In the genomic region with DNA sequence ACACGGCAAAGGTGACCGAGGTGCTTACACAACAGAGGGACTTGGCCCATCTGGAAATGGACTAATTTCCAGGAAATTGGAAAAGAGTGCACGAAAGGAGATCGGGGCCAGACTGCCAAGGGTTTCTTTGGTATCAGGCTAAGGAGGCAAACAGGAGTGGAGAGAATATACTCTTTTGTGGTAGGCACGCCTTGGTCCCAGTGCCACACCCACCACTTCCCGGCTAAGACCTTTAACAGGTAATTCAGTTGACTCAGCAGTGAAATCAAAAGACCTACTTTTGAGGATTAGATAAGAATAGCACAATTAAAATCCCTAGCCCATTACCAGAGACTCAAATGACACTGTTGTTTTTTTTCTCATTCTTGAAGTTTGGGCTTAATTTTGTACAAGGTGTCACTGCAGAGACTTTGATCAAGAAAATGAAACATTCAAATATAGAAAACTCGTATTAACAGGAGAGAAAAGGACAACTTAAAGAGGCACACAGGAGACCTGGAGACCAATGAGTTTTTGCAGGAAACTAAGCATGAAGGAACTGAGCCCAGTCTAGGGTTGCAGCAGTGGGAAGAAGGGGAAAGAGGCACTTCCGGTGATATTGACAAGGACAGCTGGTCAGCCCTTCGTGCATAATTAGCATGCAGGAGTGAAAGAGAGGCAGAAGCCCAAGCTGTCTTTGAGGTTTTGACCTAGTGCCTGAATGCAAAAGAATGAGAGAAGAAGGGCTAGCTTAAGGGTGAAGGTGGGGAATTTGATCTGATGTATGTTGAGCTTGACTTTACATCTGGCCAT, we compare ENCODE assay signal across 17 cellular contexts.
DNase-seq lines count a peak whose midpoint lies in the region; ATAC-seq and TF ChIP-seq lines count a peak whose summit lies in the region.
"Had no signal": no experiment of that assay in that cellular context is flagged by ENCODE, and none has a peak within 500 bp of the region (broad histone marks: within the 10 kb centered on the region; RNA-seq: fewer than 3 reads in every experiment).

No MANE protein-coding gene starts in this region.

- peak; percentile 85 for ATAC-seq in left lung
- ATAC-seq: GM23338, HCT116, SK-N-SH treated with all-trans-retinoic acid at 6 μM for 48 hours had no signal

- no peak for TF ChIP-seq CTCF in colonic mucosa (IDR thresholded peaks at IDR 0.05)
- TF ChIP-seq CTCF in left lung (IDR thresholded peaks at IDR 0.05) = no peak
- no peak for TF ChIP-seq CTCF in vagina (IDR thresholded peaks at IDR 0.05)

- intact Hi-C loops in colonic mucosa (cut with DNase I) = no loop called here
- intact Hi-C loops in left lung (cut with DNase I) = no loop called here
- intact Hi-C loops in vagina (cut with DNase I) = no loop called here

- H3K27me3 ChIP-seq in colonic mucosa (no peaks in the 10 kb centered on the region), left lung (no peaks in the 10 kb centered on the region), vagina (no peaks in the 10 kb centered on the region)
- no peaks in the 10 kb centered on the region for H3K27me3 ChIP-seq in effector memory CD4-positive, alpha-beta T cell (replicated peaks; ENCODE audit: control insufficient read depth, insufficient read depth, low read length, poor library complexity, severe bottlenecking)

- H3K4me1 ChIP-seq in colonic mucosa (no peaks in the 10 kb centered on the region), left lung (no peaks in the 10 kb centered on the region), vagina (peaks cover 8% of the 10 kb centered on the region)
- no peaks in the 10 kb centered on the region for H3K4me1 ChIP-seq in effector memory CD4-positive, alpha-beta T cell (ENCODE audit: control insufficient read depth, insufficient read depth, low read length, poor library complexity, severe bottlenecking)

- H3K27ac ChIP-seq in colonic mucosa (no peak overlapping the region), left lung (no peak overlapping the region), vagina (no peak overlapping the region)
- no peak overlapping the region for H3K27ac ChIP-seq in effector memory CD4-positive, alpha-beta T cell (ENCODE audit: insufficient read depth, low read length, poor library complexity, severe bottlenecking)
- H3K27ac ChIP-seq: 22Rv1 had no signal

- H3K9ac ChIP-seq in colonic mucosa (ENCODE audit: low read depth in 2 of 2, low read length in 2 of 2) = no peak overlapping the region

- DNase-seq in DMS 273 (lab: John Stamatoyannopoulos, UW; ENCODE audit: unreplicated experiment) (peak; percentile 52), DMS 273 treated with DMSO at 0.1 percent for 48 hours (lab: John Stamatoyannopoulos, UW) (no peak), colonic mucosa (peak; percentile 78), left lung (no peak), vagina (ENCODE audit: extremely low spot score in 2 of 2) (peak; percentile 60 to 87), mesenteric fat pad (ENCODE audit: low spot score) (no peak)
- DNase-seq in activated CD4-positive, alpha-beta T cell treated with anti-CD3 and anti-CD28 coated beads, Interleukin-2, amount 50 U/mL, for 1 hour = no peak
- DNase-seq in effector memory CD4-positive, alpha-beta T cell = no peak
- DNase-seq: AML-193, KBM-7, NCI-H1105, NCI-H774, SHP77 treated with DMSO at 0.1 percent for 48 hours had no signal

- no peak for TF ChIP-seq POLR2A in vagina (IDR thresholded peaks at IDR 0.05)

- no peak overlapping the region for H3K4me3 ChIP-seq in colonic mucosa
- H3K4me3 ChIP-seq in left lung = no peak overlapping the region
- no peak overlapping the region for H3K4me3 ChIP-seq in vagina
- H3K4me3 ChIP-seq in effector memory CD4-positive, alpha-beta T cell (ENCODE audit: insufficient read depth, low read depth, low read length, poor library complexity, severe bottlenecking) = no peak overlapping the region
- H3K4me3 ChIP-seq: GM23338 had no signal

- H3K36me3 ChIP-seq in colonic mucosa (no peaks in the 10 kb centered on the region), left lung (no peaks in the 10 kb centered on the region), vagina (no peaks in the 10 kb centered on the region)
- no peaks in the 10 kb centered on the region for H3K36me3 ChIP-seq in effector memory CD4-positive, alpha-beta T cell (ENCODE audit: control insufficient read depth, insufficient read depth, low read length)

- H3K9me3 ChIP-seq in colonic mucosa = no peaks in the 10 kb centered on the region
- H3K9me3 ChIP-seq in left lung = no peaks in the 10 kb centered on the region
- no peaks in the 10 kb centered on the region for H3K9me3 ChIP-seq in vagina
- H3K9me3 ChIP-seq in effector memory CD4-positive, alpha-beta T cell (ENCODE audit: control insufficient read depth, low read length) = no peaks in the 10 kb centered on the region

Comparison
In these comparisons a context has a peak if more than half of its experiments do, and no peak if none do; other contexts are left out.
1. DNase-seq: peak in DMS 273 (single experiment), colonic mucosa (single experiment) and vagina (2 of 2); none in DMS 273 treated with DMSO at 0.1 percent for 48 hours (single experiment), left lung (0 of 2), activated CD4-positive, alpha-beta T cell treated with anti-CD3 and anti-CD28 coated beads, Interleukin-2, amount 50 U/mL, for 1 hour (single experiment), mesenteric fat pad (single experiment) and effector memory CD4-positive, alpha-beta T cell (0 of 3).